ENCODE assay signal across 17 cellular contexts in the genomic region with DNA sequence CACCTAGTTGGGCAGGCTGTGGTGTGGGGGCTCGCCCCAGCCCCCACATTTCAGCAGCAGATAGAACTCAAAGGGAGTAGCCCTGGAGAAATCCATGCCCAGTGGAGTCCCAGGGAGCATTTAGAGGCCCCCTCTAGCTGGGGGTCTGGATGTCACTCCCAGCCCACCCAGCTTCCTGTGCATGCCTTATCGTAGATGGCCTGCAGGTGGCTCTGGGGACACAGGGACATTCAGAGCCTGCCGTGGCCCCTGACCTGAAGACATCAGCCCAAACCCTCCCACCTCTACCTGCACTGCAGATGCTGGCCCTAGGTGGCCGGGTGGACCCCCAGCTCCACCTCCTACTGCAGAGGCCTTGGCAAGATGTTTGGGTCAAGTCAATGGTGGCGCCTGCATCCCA. TPM values are rescaled to one million over a fixed set of nuclear protein-coding genes. Genes with fewer than 3 reads are reported as not detected.
DNase-seq lines count a peak whose midpoint lies in the region; TF ChIP-seq lines count a peak whose summit lies in the region.
"Had no signal": no experiment of that assay in that cellular context is flagged by ENCODE, and none has a peak within 500 bp of the region (broad histone marks: within the 10 kb centered on the region; RNA-seq: fewer than 3 reads in every experiment).

No MANE protein-coding gene starts in this region.

- TF ChIP-seq CTCF in HFF-Myc (IDR thresholded peaks at IDR 0.05; ENCODE audit: low read depth, low read length, missing control alignments) (peak; percentile 15), chondrocyte (IDR thresholded peaks at IDR 0.05) (peak; percentile 22)

- H3K4me3 Mint-ChIP-seq in chondrocyte (ENCODE audit: unreplicated experiment): no peak overlapping the region

- H3K36me3 Mint-ChIP-seq in chondrocyte (ENCODE audit: low read depth): peaks cover 2% of the 10 kb centered on the region

- peaks cover 54% of the 10 kb centered on the region for H3K27me3 Mint-ChIP-seq in chondrocyte (ENCODE audit: low read depth)

- H3K4me1 Mint-ChIP-seq in chondrocyte (ENCODE audit: low read depth): peaks cover 5% of the 10 kb centered on the region

- peaks cover 3% of the 10 kb centered on the region for H3K9me3 Mint-ChIP-seq in chondrocyte (ENCODE audit: low read depth)

- H3K4me3 ChIP-seq in HFF-Myc (replicated peaks; ENCODE audit: low read depth, low read length): no peak overlapping the region
- H3K4me3 ChIP-seq: heart left ventricle, PC-9 had no signal

- peak; percentile 34 for DNase-seq in NCI-H82 (lab: John Stamatoyannopoulos, UW)
- no peak for DNase-seq in NCI-H82 treated with DMSO at 0.1 percent for 48 hours (lab: John Stamatoyannopoulos, UW; ENCODE audit: unreplicated experiment)
- DNase-seq in HFF-Myc (ENCODE audit: extremely low read depth, low read depth): no peak
- no peak for DNase-seq in chondrocyte (ENCODE audit: low spot score)
- DNase-seq in posterior vena cava (ENCODE audit: low spot score): peak; percentile 25
- no peak for DNase-seq in retina
- no peak for DNase-seq in HK-2 (ENCODE audit: unreplicated experiment)
- no peak for DNase-seq in T-helper 1 cell
- DNase-seq: activated effector memory CD4-positive, alpha-beta T cell treated with anti-CD3 and anti-CD28 coated beads, Interleukin-2, amount 50 U/mL, for 16 hours; anterior cingulate cortex; NCI-H1436 treated with DMSO at 0.1 percent for 48 hours; NCI-H446 treated with DMSO at 0.1 percent for 48 hours; PC-9 had no signal

- H3K27ac Mint-ChIP-seq in chondrocyte (ENCODE audit: unreplicated experiment): no peak overlapping the region

- intact Hi-C loops in posterior vena cava (cut with DNase I): no loop called here

RNA-seq across cellular contexts. Expression of a gene that starts 49.0 kb away (rescaled TPM):
- total RNA-seq in chondrocyte (0.17 TPM in 1 of 3 replicates, not detected in the others), posterior vena cava (1 to 10 TPM; 1.4 to 1.6 TPM)
- total RNA-seq: activated CD8-positive, alpha-beta memory T cell treated with anti-CD3 and anti-CD28 coated beads for 36 hours; esophagus mucosa; myocyte; PC-9 had no signal

Comparison
In these comparisons a context has a peak if more than half of its experiments do, and no peak if none do; other contexts are left out.
1. DNase-seq: peak in NCI-H82 (single experiment) and posterior vena cava (single experiment); none in NCI-H82 treated with DMSO at 0.1 percent for 48 hours (single experiment), HFF-Myc (single experiment), chondrocyte (single experiment), retina (single experiment), HK-2 (single experiment) and T-helper 1 cell (0 of 5).